Comparison of ENCODE assay signal across 1 cellular context in genomic region chr9:127397722-127398647, GRCh38.
TF ChIP-seq lines count a peak whose summit lies in the region.

No MANE protein-coding gene starts in this region.

TF ChIP-seq in GM12878, 131 proteins besides CTCF, POLR2A, EP300 and RAD21 (continues in another document):
- no peak for TF ChIP-seq YBX1 (IDR thresholded peaks at IDR 0.05)
- peak; percentile 27 for TF ChIP-seq IKZF1 (conservative IDR thresholded peaks at IDR 0.05)
- TF ChIP-seq, protein P1, sequence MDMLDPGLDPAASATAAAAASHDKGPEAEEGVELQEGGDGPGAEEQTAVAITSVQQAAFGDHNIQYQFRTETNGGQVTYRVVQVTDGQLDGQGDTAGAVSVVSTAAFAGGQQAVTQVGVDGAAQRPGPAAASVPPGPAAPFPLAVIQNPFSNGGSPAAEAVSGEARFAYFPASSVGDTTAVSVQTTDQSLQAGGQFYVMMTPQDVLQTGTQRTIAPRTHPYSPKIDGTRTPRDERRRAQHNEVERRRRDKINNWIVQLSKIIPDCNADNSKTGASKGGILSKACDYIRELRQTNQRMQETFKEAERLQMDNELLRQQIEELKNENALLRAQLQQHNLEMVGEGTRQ (IDR thresholded peaks at IDR 0.05; ENCODE audit: borderline replicate concordance, low read depth, low read length) = no peak
- no peak for TF ChIP-seq RELA (IDR thresholded peaks at IDR 0.05; ENCODE audit: borderline replicate concordance, partially characterized antibody)
- TF ChIP-seq NFIC (IDR thresholded peaks at IDR 0.05; ENCODE audit: low read depth, low read length) = no peak
- no peak for TF ChIP-seq TBL1XR1 (IDR thresholded peaks at IDR 0.05; ENCODE audit: low read depth, low read length)
- 0 out of 2 replicates have a peak, but pooled peaks have one; percentile 20 for TF ChIP-seq MAX (IDR thresholded peaks at IDR 0.05; ENCODE audit: low read depth, low read length)
- no peak for TF ChIP-seq RB1 (IDR thresholded peaks at IDR 0.05; ENCODE audit: borderline replicate concordance)
- no peak for TF ChIP-seq SP1 (IDR thresholded peaks at IDR 0.05; ENCODE audit: low read depth, low read length)
- 0 out of 2 replicates have a peak, but pooled peaks have one; percentile 30 for TF ChIP-seq SMARCA5 (IDR thresholded peaks at IDR 0.05)
- no peak for TF ChIP-seq GATAD2B (conservative IDR thresholded peaks at IDR 0.05; ENCODE audit: low read depth)
- no peak for TF ChIP-seq TAF1 (IDR thresholded peaks at IDR 0.05; ENCODE audit: borderline replicate concordance, low read depth, low read length)
- no peak for TF ChIP-seq TCF3 (IDR thresholded peaks at IDR 0.05; ENCODE audit: borderline replicate concordance, insufficient read depth, low read depth, low read length)
- no peak for TF ChIP-seq SREBF1 (IDR thresholded peaks at IDR 0.05; ENCODE audit: low read length)
- no peak for TF ChIP-seq MEF2A (IDR thresholded peaks at IDR 0.05; ENCODE audit: insufficient read depth, low read depth, low read length)
- TF ChIP-seq CBX3 (IDR thresholded peaks at IDR 0.05; ENCODE audit: borderline replicate concordance, low read depth) = no peak
- TF ChIP-seq, protein P2, sequence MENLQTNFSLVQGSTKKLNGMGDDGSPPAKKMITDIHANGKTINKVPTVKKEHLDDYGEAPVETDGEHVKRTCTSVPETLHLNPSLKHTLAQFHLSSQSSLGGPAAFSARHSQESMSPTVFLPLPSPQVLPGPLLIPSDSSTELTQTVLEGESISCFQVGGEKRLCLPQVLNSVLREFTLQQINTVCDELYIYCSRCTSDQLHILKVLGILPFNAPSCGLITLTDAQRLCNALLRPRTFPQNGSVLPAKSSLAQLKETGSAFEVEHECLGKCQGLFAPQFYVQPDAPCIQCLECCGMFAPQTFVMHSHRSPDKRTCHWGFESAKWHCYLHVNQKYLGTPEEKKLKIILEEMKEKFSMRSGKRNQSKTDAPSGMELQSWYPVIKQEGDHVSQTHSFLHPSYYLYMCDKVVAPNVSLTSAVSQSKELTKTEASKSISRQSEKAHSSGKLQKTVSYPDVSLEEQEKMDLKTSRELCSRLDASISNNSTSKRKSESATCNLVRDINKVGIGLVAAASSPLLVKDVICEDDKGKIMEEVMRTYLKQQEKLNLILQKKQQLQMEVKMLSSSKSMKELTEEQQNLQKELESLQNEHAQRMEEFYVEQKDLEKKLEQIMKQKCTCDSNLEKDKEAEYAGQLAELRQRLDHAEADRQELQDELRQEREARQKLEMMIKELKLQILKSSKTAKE (IDR thresholded peaks at IDR 0.05; ENCODE audit: low read depth, poor library complexity, severe bottlenecking) = no peak
- no peak for TF ChIP-seq PAX8 (IDR thresholded peaks at IDR 0.05)
- peak; percentile 27; the same call in 1 of the 2 replicates for TF ChIP-seq BACH1 (IDR thresholded peaks at IDR 0.05; ENCODE audit: borderline replicate concordance)
- TF ChIP-seq HSF1 (IDR thresholded peaks at IDR 0.05; ENCODE audit: low read depth, low read length) = no peak
- TF ChIP-seq STAT3 (IDR thresholded peaks at IDR 0.05; ENCODE audit: low read depth, low read length) = no peak
- no peak for TF ChIP-seq NRF1 (conservative IDR thresholded peaks at IDR 0.05; ENCODE audit: low read depth, low read length)
- TF ChIP-seq SRF (IDR thresholded peaks at IDR 0.05; ENCODE audit: low read depth in 2 of 2, low read length in 2 of 2) = no peak
- TF ChIP-seq, protein P3, sequence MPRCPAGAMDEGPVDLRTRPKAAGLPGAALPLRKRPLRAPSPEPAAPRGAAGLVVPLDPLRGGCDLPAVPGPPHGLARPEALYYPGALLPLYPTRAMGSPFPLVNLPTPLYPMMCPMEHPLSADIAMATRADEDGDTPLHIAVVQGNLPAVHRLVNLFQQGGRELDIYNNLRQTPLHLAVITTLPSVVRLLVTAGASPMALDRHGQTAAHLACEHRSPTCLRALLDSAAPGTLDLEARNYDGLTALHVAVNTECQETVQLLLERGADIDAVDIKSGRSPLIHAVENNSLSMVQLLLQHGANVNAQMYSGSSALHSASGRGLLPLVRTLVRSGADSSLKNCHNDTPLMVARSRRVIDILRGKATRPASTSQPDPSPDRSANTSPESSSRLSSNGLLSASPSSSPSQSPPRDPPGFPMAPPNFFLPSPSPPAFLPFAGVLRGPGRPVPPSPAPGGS (IDR thresholded peaks at IDR 0.05; ENCODE audit: borderline replicate concordance, insufficient read depth, low read depth, low read length, poor library complexity, severe bottlenecking) = no peak
- TF ChIP-seq ZZZ3 (IDR thresholded peaks at IDR 0.05; ENCODE audit: control insufficient read depth, insufficient read length, low read depth) = no peak
- TF ChIP-seq NKRF (conservative IDR thresholded peaks at IDR 0.05) = 0 out of 2 replicates have a peak, but pooled peaks have one; percentile 13
- no peak for TF ChIP-seq RBBP5 (conservative IDR thresholded peaks at IDR 0.05)
- TF ChIP-seq ZNF24 (IDR thresholded peaks at IDR 0.05) = no peak
- no peak for TF ChIP-seq E4F1 (IDR thresholded peaks at IDR 0.05; ENCODE audit: borderline replicate concordance, partially characterized antibody)
- no peak for TF ChIP-seq DPF2 (IDR thresholded peaks at IDR 0.05)
- no peak for TF ChIP-seq PAX5 (IDR thresholded peaks at IDR 0.05; ENCODE audit: borderline replicate concordance, low read depth, low read length)
- 0 out of 2 replicates have a peak, but pooled peaks have one; percentile 34 for TF ChIP-seq HDGF (IDR thresholded peaks at IDR 0.05)
- TF ChIP-seq KDM1A (IDR thresholded peaks at IDR 0.05; ENCODE audit: borderline replicate concordance) = no peak
- TF ChIP-seq ATF7 (IDR thresholded peaks at IDR 0.05; ENCODE audit: low read depth) = no peak
- TF ChIP-seq PML (IDR thresholded peaks at IDR 0.05; ENCODE audit: low read length) = no peak
- TF ChIP-seq PRDM15 (CRISPR knock-in tag; IDR thresholded peaks at IDR 0.05) = no peak
- no peak for TF ChIP-seq ZNF384 (IDR thresholded peaks at IDR 0.05; ENCODE audit: borderline replicate concordance, low read depth, low read length)
- no peak for TF ChIP-seq IRF4 (IDR thresholded peaks at IDR 0.05; ENCODE audit: low read depth, low read length)
- TF ChIP-seq REST (IDR thresholded peaks at IDR 0.05; ENCODE audit: low read depth, low read length) = no peak
